ENCODE assay signal across 11 cellular contexts in the genomic region with DNA sequence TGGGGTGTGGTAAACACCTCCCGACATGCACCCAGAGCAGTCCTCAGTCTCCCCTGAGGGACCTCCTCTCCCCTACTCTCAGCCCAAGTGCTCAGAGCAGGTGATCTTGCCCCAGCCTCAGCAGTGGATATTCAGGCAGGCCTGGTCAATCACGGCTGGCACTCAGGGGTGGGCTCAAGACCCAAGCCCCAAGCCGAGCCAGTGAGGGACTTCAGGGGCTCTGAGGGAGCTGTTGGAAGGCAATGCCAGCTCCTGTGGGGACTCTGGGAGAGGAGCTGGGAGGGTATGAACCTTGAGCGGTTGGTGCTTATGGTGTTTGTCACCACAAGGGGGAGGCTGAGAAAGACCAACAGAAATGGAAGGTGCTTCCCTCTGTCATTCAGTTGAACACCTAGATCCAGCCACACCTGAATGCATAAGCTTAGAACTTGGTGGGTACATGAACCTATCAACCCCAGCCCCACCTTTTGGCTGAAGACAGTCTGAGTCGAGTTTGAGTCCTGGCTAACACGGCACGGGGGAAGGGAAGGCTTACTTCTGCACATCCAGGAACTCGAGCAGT. TPM values are rescaled to one million over a fixed set of nuclear protein-coding genes. Genes with fewer than 3 reads are reported as not detected.
DNase-seq lines count a peak whose midpoint lies in the region; ATAC-seq, FAIRE-seq and TF ChIP-seq lines count a peak whose summit lies in the region.
"Had no signal": no experiment of that assay in that cellular context is flagged by ENCODE, and none has a peak within 500 bp of the region (broad histone marks: within the 10 kb centered on the region; RNA-seq: fewer than 3 reads in every experiment).

No MANE protein-coding gene starts in this region.

- no peak for FAIRE-seq in small intestine (lab: Jason Lieb, UNC)

- no peaks in the 10 kb centered on the region for H3K4me1 ChIP-seq in small intestine (ENCODE audit: control insufficient read depth in 2 of 2, insufficient read depth in 1 of 2, low read depth in 1 of 2, low read length in 1 of 2)
- H3K4me1 ChIP-seq: colonic mucosa had no signal

- intact Hi-C loops in left ventricle myocardium superior (cut with micrococcal nuclease): no loop called here

- no peaks in the 10 kb centered on the region for H3K36me3 ChIP-seq in small intestine (ENCODE audit: control insufficient read depth in 2 of 2, insufficient read depth in 2 of 2, low read length in 2 of 2)
- H3K36me3 ChIP-seq: colonic mucosa had no signal

- no peak for ATAC-seq in left ventricle myocardium superior

- TF ChIP-seq CTCF in GM12872 (IDR thresholded peaks at IDR 0.05; ENCODE audit: insufficient read depth, low read depth, low read length) (peak; percentile 48), VCaP (conservative IDR thresholded peaks at IDR 0.05) (0 out of 2 replicates have a peak, but pooled peaks have one; percentile 10)

- no peaks in the 10 kb centered on the region for H3K27me3 ChIP-seq in small intestine (ENCODE audit: control insufficient read depth in 2 of 2, insufficient read depth in 2 of 2, low read length in 2 of 2)
- H3K27me3 ChIP-seq: colonic mucosa had no signal

- WGBS in small intestine, 3 donors: 90 to 96% (median 91%) methylated on average over 8 of the region's 8 CpGs

- no peaks in the 10 kb centered on the region for H3K9me3 ChIP-seq in small intestine (ENCODE audit: control insufficient read depth, low read depth)
- H3K9me3 ChIP-seq: colonic mucosa had no signal

- peak; percentile 64 for DNase-seq in 8988T
- DNase-seq in left ventricle myocardium superior: peak; percentile 11
- no peak for DNase-seq in nucleus accumbens (lab: John Stamatoyannopoulos, UW)
- no peak for DNase-seq in small intestine
- no peak for DNase-seq in NCI-H2081 (lab: John Stamatoyannopoulos, UW)
- DNase-seq in GM03348 (ENCODE audit: low spot score): no peak
- DNase-seq: colonic mucosa, midbrain had no signal

- no peak overlapping the region for H3K4me3 ChIP-seq in small intestine (ENCODE audit: low read depth in 1 of 2, low read length in 2 of 2)
- H3K4me3 ChIP-seq: colonic mucosa, skin epidermis had no signal

- no peak overlapping the region for H3K27ac ChIP-seq in VCaP
- H3K27ac ChIP-seq in small intestine (ENCODE audit: low read depth in 1 of 2, low read length in 1 of 2): no peak overlapping the region
- H3K27ac ChIP-seq: colonic mucosa, skin epidermis had no signal

RNA-seq across cellular contexts. Expression of a gene that starts 19.4 kb away (rescaled TPM):
- total RNA-seq in left ventricle myocardium superior: 33.1 TPM
- polyA plus RNA-seq in small intestine: 10 to 100 TPM; 11.8 to 100.0 (median 58.6) TPM

RNA-seq across cellular contexts. Expression of a gene that starts 27.1 kb away (rescaled TPM):
- 0.74 TPM for total RNA-seq in left ventricle myocardium superior
- under 1 TPM in 1 of 3 donors, not detected in 2; 0.70 TPM for polyA plus RNA-seq in small intestine

RNA-seq across cellular contexts. Expression of a gene that starts 43.6 kb away (rescaled TPM):
- total RNA-seq in left ventricle myocardium superior: 0.10 TPM
- polyA plus RNA-seq in small intestine: under 1 TPM in 1 of 3 donors, not detected in 2; 0.01 TPM
- total RNA-seq: colonic mucosa had no signal

Comparison
In these comparisons a context has a peak if more than half of its experiments do, and no peak if none do; other contexts are left out.
1. DNase-seq: peak in 8988T (single experiment) and left ventricle myocardium superior (single experiment); none in nucleus accumbens (0 of 56), small intestine (single experiment), NCI-H2081 (0 of 2) and GM03348 (single experiment).